In genomic region chr5:112737472-112738179, GRCh38 we compare ENCODE assay signal across 8 cellular contexts. TPM values are rescaled to one million over a fixed set of nuclear protein-coding genes. Genes with fewer than 3 reads are reported as not detected.
DNase-seq lines count a peak whose midpoint lies in the region; ATAC-seq and TF ChIP-seq lines count a peak whose summit lies in the region.

Gene APC (plus strand): TSS chr5:112737885. CDS start chr5:112754891, 17,006 bp downstream.

- peaks cover 2% of the 10 kb centered on the region for H3K36me3 Mint-ChIP-seq in activated naive CD8-positive, alpha-beta T cell

- POLR2A ChIA-PET in HCT116 (lab: Charles Lee): interaction anchor here (1.0 kb wide), 1 partner anchor 561 kb away, joined by 3 read pairs; no protein-coding TSS in a partner anchor

- H3K4me1 ChIP-seq in HCT116 (ENCODE audit: control insufficient read depth in 1 of 2, insufficient read depth in 2 of 2, low read length in 2 of 2) (peaks cover 0 to 13% of the 10 kb centered on the region in 2 experiments; a peak in 2 of 4 replicates), osteoblast (ENCODE audit: insufficient read depth, low read length) (peaks cover 30% of the 10 kb centered on the region)

- TF ChIP-seq POLR2A in HCT116 (IDR thresholded peaks at IDR 0.05; ENCODE audit: borderline replicate concordance, extremely low read depth, insufficient read depth, insufficient read length): no peak

- no peak for TF ChIP-seq RAD21 in HCT116 (IDR thresholded peaks at IDR 0.05; ENCODE audit: low read depth)

- CTCF ChIA-PET in HCT116 (lab: Charles Lee): interaction anchor here (1.8 kb wide), 1 partner anchor 20 kb away, joined by 5 read pairs; no protein-coding TSS in a partner anchor

- no peaks in the 10 kb centered on the region for H3K36me3 ChIP-seq in HCT116 (ENCODE audit: control insufficient read depth in 1 of 2, insufficient read depth in 2 of 2, low read length in 2 of 2)
- H3K36me3 ChIP-seq in osteoblast (ENCODE audit: insufficient read depth, low read length): no peaks in the 10 kb centered on the region

- H4K20me1 ChIP-seq in HCT116 (ENCODE audit: insufficient read depth): no peaks in the 10 kb centered on the region
- no peaks in the 10 kb centered on the region for H4K20me1 ChIP-seq in osteoblast (ENCODE audit: insufficient read depth, low read length)

- H3K4me1 Mint-ChIP-seq in activated naive CD8-positive, alpha-beta T cell (ENCODE audit: low read depth): peaks cover 22% of the 10 kb centered on the region

- no peaks in the 10 kb centered on the region for H3K9me3 Mint-ChIP-seq in activated naive CD8-positive, alpha-beta T cell (ENCODE audit: low read depth)

- H3K9ac ChIP-seq in HCT116 (ENCODE audit: low read length): peak within 1 kb of the TSS; percentile 51

- BruUV-seq in HCT116 (replicated peaks; lab: Mats Ljungman, UMichigan): no TSS peak

- H3K4me3 ChIP-seq in HCT116 (replicated peaks in 1 of 2; ENCODE audit: low read depth in 1 of 2, low read length in 2 of 2) (peak within 1 kb of the TSS; percentile 58 to 63), osteoblast (ENCODE audit: insufficient read depth, low read length) (peak within 1 kb of the TSS; percentile 83)

- peaks cover 8% of the 10 kb centered on the region for H3K79me2 ChIP-seq in HCT116 (ENCODE audit: insufficient read depth, low read length)
- H3K79me2 ChIP-seq in osteoblast (ENCODE audit: insufficient read depth, low read length): peaks cover 60% of the 10 kb centered on the region

- RAD21 ChIA-PET in HCT116 (lab: Charles Lee; ENCODE audit: low non-redundant PET in 1 of 2, low total read pairs in 2 of 2, uncharacterized antibody in 2 of 2, unreplicated experiment in 2 of 2): interaction anchor here in 1 of 2 experiments (0.5 kb wide), 1 partner anchor 216 kb away, joined by 3 read pairs; no protein-coding TSS in a partner anchor

- H3K4me2 ChIP-seq in HCT116 (ENCODE audit: low read length) (peak within 1 kb of the TSS; percentile 91), osteoblast (ENCODE audit: insufficient read depth, low read length) (peak within 1 kb of the TSS; percentile 98)

- H3K27me3 ChIP-seq in HCT116 (ENCODE audit: insufficient read depth, low read length) (no peaks in the 10 kb centered on the region), osteoblast (ENCODE audit: insufficient read depth, low read length) (no peaks in the 10 kb centered on the region)

- intact Hi-C loops in HCT116 (cut with micrococcal nuclease) (no loop called here), head of caudate nucleus (cut with DNase I) (no loop called here)

- H3K27ac Mint-ChIP-seq in activated naive CD8-positive, alpha-beta T cell: peak within 1 kb of the TSS; percentile 92

- DNase-seq in GM04503 (ENCODE audit: low read depth) (peak; percentile 67), HCT116 (ENCODE audit: low read depth, low spot score) (peak; percentile 61), NAMALWA (ENCODE audit: low spot score) (peak; percentile 93), SKM-1 treated with dmso at 0.1 percent for 144 hours (lab: John Stamatoyannopoulos, UW; ENCODE audit: unreplicated experiment) (peak; percentile 81), head of caudate nucleus (peak; percentile 96 to 100 (median 99)), osteoblast (ENCODE audit: insufficient read length, low spot score, missing footprints) (peak; percentile 92)

- H3K27me3 Mint-ChIP-seq in activated naive CD8-positive, alpha-beta T cell: no peaks in the 10 kb centered on the region

- H3K4me3 Mint-ChIP-seq in activated naive CD8-positive, alpha-beta T cell: peak within 1 kb of the TSS; percentile 98

- no peak within 1 kb of the TSS for H2AFZ ChIP-seq in HCT116 (ENCODE audit: low read depth, low read length, poor library complexity, severe bottlenecking)
- H2AFZ ChIP-seq in osteoblast (ENCODE audit: low read length): peak within 1 kb of the TSS; percentile 94

- ATAC-seq in HCT116: peak; percentile 99

- H3K27ac ChIP-seq in HCT116 (ENCODE audit: low read depth, low read length) (no peak within 1 kb of the TSS), osteoblast (ENCODE audit: low read depth, low read length) (peak within 1 kb of the TSS; percentile 83), temporal lobe (ENCODE audit: low read depth, low read length) (peak within 1 kb of the TSS; percentile 80)

- TF ChIP-seq CTCF in HCT116 (IDR thresholded peaks at IDR 0.05 in 2 of 3, conservative IDR thresholded peaks at IDR 0.05 in 1 of 3; ENCODE audit: borderline replicate concordance in 1 of 3, insufficient read depth in 1 of 3, low read depth in 2 of 3, low read length in 2 of 3) (no peak), osteoblast (IDR thresholded peaks at IDR 0.05; ENCODE audit: extremely low read depth, low read depth, low read length) (no peak)

- H3K9me3 ChIP-seq in HCT116 (ENCODE audit: control insufficient read depth in 1 of 2, insufficient read depth in 1 of 2, low read depth in 1 of 2, low read length in 2 of 2) (no peaks in the 10 kb centered on the region), osteoblast (ENCODE audit: low read depth, low read length) (no peaks in the 10 kb centered on the region)

- H3K9me2 ChIP-seq in HCT116 (ENCODE audit: insufficient read depth): no peaks in the 10 kb centered on the region

TF ChIP-seq in HCT116, 20 proteins besides CTCF, POLR2A, EP300 and RAD21:
- TF ChIP-seq CBX3 (IDR thresholded peaks at IDR 0.05; ENCODE audit: low read depth): peak; percentile 65; the same call in 1 of the 2 replicates
- peak; percentile 94 for TF ChIP-seq MAX (IDR thresholded peaks at IDR 0.05)
- 0 out of 2 replicates have a peak, but pooled peaks have one; percentile 30 for TF ChIP-seq SP1 (IDR thresholded peaks at IDR 0.05; ENCODE audit: low read depth)
- no peak for TF ChIP-seq JUND (IDR thresholded peaks at IDR 0.05)
TF ChIP-seq in HCT116: peak in this region for 3.

RNA-seq across cellular contexts. Expression of gene APC, which starts in this region (rescaled TPM):
- total RNA-seq in HCT116 (2021; ENCODE audit: unreplicated experiment) (24.0 TPM), osteoblast (65.7 and 67.0 TPM in 2 replicates), temporal lobe (320 TPM)
- 4.7 and 7.8 TPM in 2 replicates for polyA plus RNA-seq in HCT116 (2012)
